8 cellular contexts compared by ENCODE assay signal in genomic region chr2:45611020-45611737, GRCh38. TPM values are rescaled to one million over a fixed set of nuclear protein-coding genes. Genes with fewer than 3 reads are reported as not detected.
DNase-seq lines count a peak whose midpoint lies in the region; ATAC-seq and TF ChIP-seq lines count a peak whose summit lies in the region.

TSS of gene SRBD1 (minus strand) at chr2:45611267. CDS start at chr2:45605441, 5,826 bp downstream.

- TSS peak; percentile 76 for BruUV-seq in mammary epithelial cell (replicated peaks; lab: Mats Ljungman, UMichigan)

- WGBS in mammary epithelial cell (ENCODE audit: low coverage, missing lambda C conversion rate), result 4% methylated on average over 22 of the region's 43 CpGs

- no peaks in the 10 kb centered on the region for H4K20me1 ChIP-seq in mammary epithelial cell (ENCODE audit: insufficient read depth, low read length)

- no peaks in the 10 kb centered on the region for H3K9me3 ChIP-seq in mammary epithelial cell (replicated peaks; ENCODE audit: insufficient read depth, low read length)
- no peaks in the 10 kb centered on the region for H3K9me3 ChIP-seq in iPS-18c (ENCODE audit: control insufficient read depth, insufficient read depth, low read length)

- H3K4me1 ChIP-seq in ACC112 (ENCODE audit: control insufficient read depth, insufficient read depth, low read length, unreplicated experiment), result peaks cover 51% of the 10 kb centered on the region
- peaks cover 21% of the 10 kb centered on the region for H3K4me1 ChIP-seq in mammary epithelial cell (ENCODE audit: insufficient read depth, low read length)

- H3K36me3 ChIP-seq in ACC112 (ENCODE audit: insufficient read depth, low read length) (no peaks in the 10 kb centered on the region), mammary epithelial cell (ENCODE audit: insufficient read depth, low read length) (no peaks in the 10 kb centered on the region)

- H3K79me2 ChIP-seq in ACC112 (ENCODE audit: control insufficient read depth, insufficient read depth, low read length, unreplicated experiment) (peaks cover 41% of the 10 kb centered on the region), mammary epithelial cell (ENCODE audit: insufficient read depth, low read length) (peaks cover 38% of the 10 kb centered on the region)

- dilution Hi-C loops in mammary epithelial cell (cut with HindIII; ENCODE audit: low sequenced_read_pairs), result no loop called here

- in situ Hi-C loops in mammary epithelial cell (cut with MboI; ENCODE audit: low sequenced_read_pairs in 2 of 2), result no loop called here

- intact Hi-C loops in mammary epithelial cell (cut with micrococcal nuclease), result loop anchor here (10.0 kb wide), 2 partner anchors 436 to 626 kb away; no protein-coding TSS in a partner anchor

- peak within 1 kb of the TSS; percentile 81 for H3K4me2 ChIP-seq in mammary epithelial cell (ENCODE audit: insufficient read depth, low read depth, low read length)

- H3K9ac ChIP-seq in mammary epithelial cell (ENCODE audit: insufficient read depth, low read length), result peak within 1 kb of the TSS; percentile 97

- ATAC-seq in GM18870 (IDR thresholded peaks at IDR 0.05; ENCODE audit: unreplicated experiment) (peak; percentile 80), HG03135 (IDR thresholded peaks at IDR 0.05; ENCODE audit: unreplicated experiment) (peak; percentile 91)

- H3K4me3 ChIP-seq in ACC112 (ENCODE audit: low read depth, low read length), result peak within 1 kb of the TSS; percentile 86
- H3K4me3 ChIP-seq in mammary epithelial cell (replicated peaks in 1 of 3; ENCODE audit: insufficient read depth in 1 of 3, low read depth in 2 of 3, low read length in 3 of 3), result peak within 1 kb of the TSS; percentile 59 to 99 (median 64)
- peak within 1 kb of the TSS; percentile 71 for H3K4me3 ChIP-seq in iPS-18c (ENCODE audit: insufficient read depth, low read depth, low read length)
- H3K4me3 ChIP-seq in skin epidermis, result peak within 1 kb of the TSS; percentile 77 to 89 (median 82)

- DNase-seq in NCI-H2196 treated with DMSO at 0.1 percent for 48 hours (lab: John Stamatoyannopoulos, UW; ENCODE audit: unreplicated experiment) (peak; percentile 84), mammary epithelial cell (peak; percentile 90)

- TF ChIP-seq CTCF in VCaP (conservative IDR thresholded peaks at IDR 0.05), result no peak
- no peak for TF ChIP-seq CTCF in mammary epithelial cell (conservative IDR thresholded peaks at IDR 0.05 in 1 of 2, IDR thresholded peaks at IDR 0.05 in 1 of 2; ENCODE audit: extremely low read depth in 1 of 2, insufficient read depth in 1 of 2, low read depth in 1 of 2, low read length in 2 of 2)

- H3K27me3 ChIP-seq in ACC112 (ENCODE audit: insufficient read depth, low read length) (no peaks in the 10 kb centered on the region), mammary epithelial cell (ENCODE audit: insufficient read depth, low read length) (no peaks in the 10 kb centered on the region)

- CTCF ChIA-PET in mammary epithelial cell (lab: Charles Lee; ENCODE audit: low non-redundant PET), result no interaction called here

- H2AFZ ChIP-seq in ACC112 (ENCODE audit: low read length, unreplicated experiment), result peak within 1 kb of the TSS; percentile 81
- H2AFZ ChIP-seq in mammary epithelial cell (ENCODE audit: low read depth, low read length), result peak within 1 kb of the TSS; percentile 87

- peak within 1 kb of the TSS; percentile 72 for H3K27ac ChIP-seq in ACC112 (ENCODE audit: low read depth, low read length)
- peak within 1 kb of the TSS; percentile 90 for H3K27ac ChIP-seq in VCaP
- peak within 1 kb of the TSS; percentile 95 for H3K27ac ChIP-seq in mammary epithelial cell (ENCODE audit: insufficient read depth, low read depth, low read length)
- H3K27ac ChIP-seq in skin epidermis, result peak within 1 kb of the TSS; percentile 68 to 91 (median 86)

RNA-seq across cellular contexts. Expression of gene SRBD1, which starts in this region (rescaled TPM):
- total RNA-seq in mammary epithelial cell, result 10 to 100 TPM; 14.3 to 18.8 TPM
- 4.8 TPM for polyA plus RNA-seq in mammary epithelial cell
- polyA minus RNA-seq in mammary epithelial cell, result 25.9 TPM

Comparison
In these comparisons a context has a peak if more than half of its experiments do, and no peak if none do; other contexts are left out.
1. Peak in every context shown above with its lines: DNase-seq, ATAC-seq, H3K4me3 ChIP-seq and H3K27ac ChIP-seq.